8 cellular contexts compared by ENCODE assay signal in the genomic region with DNA sequence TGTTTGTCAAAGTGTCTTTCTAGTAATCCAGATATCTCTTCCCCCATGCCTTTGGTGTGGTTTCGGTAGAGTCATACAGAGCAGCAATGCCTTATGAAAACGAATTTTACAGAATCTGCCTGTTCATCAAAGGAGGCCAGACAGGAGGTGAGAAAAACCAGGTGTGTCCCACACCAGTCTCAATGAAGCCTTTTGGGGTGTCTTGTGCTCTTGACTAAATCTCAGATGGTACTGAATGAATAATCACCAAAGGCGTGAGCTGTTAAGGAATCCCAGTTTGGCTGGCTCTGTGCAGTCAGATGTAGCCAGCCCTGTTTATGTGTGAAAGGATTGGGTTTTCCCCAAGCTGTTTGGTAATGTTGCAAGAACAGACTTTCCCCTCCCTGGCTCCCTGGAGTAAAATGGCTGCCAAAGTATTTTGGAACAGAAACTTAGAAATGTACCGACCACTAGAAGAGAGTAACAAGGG.
DNase-seq lines count a peak whose midpoint lies in the region; ATAC-seq and TF ChIP-seq lines count a peak whose summit lies in the region.

No MANE protein-coding gene starts in this region.

- intact Hi-C loops in activated CD8-positive, alpha-beta T cell treated with anti-CD3 and anti-CD28 coated beads for 36 hours (cut with micrococcal nuclease): loop anchor here (2.0 kb wide), 1 partner anchor 27 kb away; no protein-coding TSS in a partner anchor
- intact Hi-C loops in left cardiac atrium (cut with DNase I): no loop called here

- DNase-seq in activated CD8-positive, alpha-beta T cell treated with anti-CD3 and anti-CD28 coated beads for 36 hours: peak; percentile 82
- peak; percentile 31 for DNase-seq in left cardiac atrium
- no peak for DNase-seq in NCI-H2227 treated with DMSO at 0.1 percent for 48 hours (lab: John Stamatoyannopoulos, UW)
- no peak for DNase-seq in RWPE1 (ENCODE audit: low spot score)
- DNase-seq in SW 1271 (lab: John Stamatoyannopoulos, UW): no peak

- H3K27me3 Mint-ChIP-seq in activated CD8-positive, alpha-beta T cell treated with anti-CD3 and anti-CD28 coated beads for 36 hours: peaks cover 26% of the 10 kb centered on the region
- no peaks in the 10 kb centered on the region for H3K27me3 Mint-ChIP-seq in stimulated activated memory B cell treated with anti-CD40 and anti-IgM and Interleukin-4, amounts not matched to agents 10 μg/mL and 1 μg/mL and 100 μg/mL, for 72 hours

- peaks cover 43% of the 10 kb centered on the region for H3K4me1 Mint-ChIP-seq in activated CD8-positive, alpha-beta T cell treated with anti-CD3 and anti-CD28 coated beads for 36 hours (ENCODE audit: low read depth)
- peaks cover 20% of the 10 kb centered on the region for H3K4me1 Mint-ChIP-seq in stimulated activated memory B cell treated with anti-CD40 and anti-IgM and Interleukin-4, amounts not matched to agents 10 μg/mL and 1 μg/mL and 100 μg/mL, for 72 hours

- CTCF ChIA-PET in activated CD8-positive, alpha-beta T cell treated with anti-CD3 and anti-CD28 coated beads for 36 hours (lab: Charles Lee): interaction anchor here (0.7 to 3.3 kb wide), 17 partner anchors 9 to 267 kb away, joined by 3 to 18 read pairs (median 4); a partner anchor contains a TSS
- CTCF ChIA-PET in RWPE1 (lab: Yijun Ruan, JAX): interaction anchor here (0.6 to 1.3 kb wide), 3 partner anchors 14 to 71 kb away, joined by 3 to 4 read pairs (median 3); a partner anchor contains a TSS

- no peak overlapping the region for H3K27ac ChIP-seq in RWPE1

- POLR2A ChIA-PET in activated CD8-positive, alpha-beta T cell treated with anti-CD3 and anti-CD28 coated beads for 36 hours (lab: Charles Lee): interaction anchor here (0.6 to 3.0 kb wide), 13 partner anchors 11 to 278 kb away, joined by 3 to 9 read pairs (median 4); no protein-coding TSS in a partner anchor
- POLR2A ChIA-PET in RWPE1 (lab: Yijun Ruan, JAX; ENCODE audit: low non-redundant PET): no interaction called here

- no peaks in the 10 kb centered on the region for H3K36me3 Mint-ChIP-seq in activated CD8-positive, alpha-beta T cell treated with anti-CD3 and anti-CD28 coated beads for 36 hours (ENCODE audit: low read depth)
- H3K36me3 Mint-ChIP-seq in stimulated activated memory B cell treated with anti-CD40 and anti-IgM and Interleukin-4, amounts not matched to agents 10 μg/mL and 1 μg/mL and 100 μg/mL, for 72 hours: peaks cover 7% of the 10 kb centered on the region

- H3K4me3 Mint-ChIP-seq in activated CD8-positive, alpha-beta T cell treated with anti-CD3 and anti-CD28 coated beads for 36 hours: peak overlapping the region; percentile 16
- H3K4me3 Mint-ChIP-seq in stimulated activated memory B cell treated with anti-CD40 and anti-IgM and Interleukin-4, amounts not matched to agents 10 μg/mL and 1 μg/mL and 100 μg/mL, for 72 hours: no peak overlapping the region

- no peaks in the 10 kb centered on the region for H3K9me3 Mint-ChIP-seq in activated CD8-positive, alpha-beta T cell treated with anti-CD3 and anti-CD28 coated beads for 36 hours
- no peaks in the 10 kb centered on the region for H3K9me3 Mint-ChIP-seq in stimulated activated memory B cell treated with anti-CD40 and anti-IgM and Interleukin-4, amounts not matched to agents 10 μg/mL and 1 μg/mL and 100 μg/mL, for 72 hours

- peak overlapping the region; percentile 72 for H3K27ac Mint-ChIP-seq in activated CD8-positive, alpha-beta T cell treated with anti-CD3 and anti-CD28 coated beads for 36 hours
- no peak overlapping the region for H3K27ac Mint-ChIP-seq in stimulated activated memory B cell treated with anti-CD40 and anti-IgM and Interleukin-4, amounts not matched to agents 10 μg/mL and 1 μg/mL and 100 μg/mL, for 72 hours

- TF ChIP-seq CTCF in activated CD8-positive, alpha-beta T cell treated with anti-CD3 and anti-CD28 coated beads for 36 hours (IDR thresholded peaks at IDR 0.05): no peak
- no peak for TF ChIP-seq CTCF in RWPE1 (conservative IDR thresholded peaks at IDR 0.05; ENCODE audit: low read depth)

- peak; percentile 68 for ATAC-seq in GM18517 (IDR thresholded peaks at IDR 0.05; ENCODE audit: unreplicated experiment)
- ATAC-seq in HG02884 (IDR thresholded peaks at IDR 0.05; ENCODE audit: unreplicated experiment): peak; percentile 95
- peak; percentile 95 for ATAC-seq in activated CD8-positive, alpha-beta T cell treated with anti-CD3 and anti-CD28 coated beads for 36 hours
- peak; percentile 94 to 97 for ATAC-seq in left cardiac atrium
- ATAC-seq in stimulated activated memory B cell treated with anti-CD40 and anti-IgM and Interleukin-4, amounts not matched to agents 10 μg/mL and 1 μg/mL and 100 μg/mL, for 72 hours: peak; percentile 94

Comparison
In these comparisons a context has a peak if more than half of its experiments do, and no peak if none do; other contexts are left out.
1. DNase-seq: peak in activated CD8-positive, alpha-beta T cell treated with anti-CD3 and anti-CD28 coated beads for 36 hours (single experiment) and left cardiac atrium (single experiment); none in NCI-H2227 treated with DMSO at 0.1 percent for 48 hours (single experiment), RWPE1 (single experiment) and SW 1271 (0 of 2).
2. Peak in every context shown above with its lines, with median percentiles within 50 percentile points of each other: ATAC-seq.